In the genomic region with DNA sequence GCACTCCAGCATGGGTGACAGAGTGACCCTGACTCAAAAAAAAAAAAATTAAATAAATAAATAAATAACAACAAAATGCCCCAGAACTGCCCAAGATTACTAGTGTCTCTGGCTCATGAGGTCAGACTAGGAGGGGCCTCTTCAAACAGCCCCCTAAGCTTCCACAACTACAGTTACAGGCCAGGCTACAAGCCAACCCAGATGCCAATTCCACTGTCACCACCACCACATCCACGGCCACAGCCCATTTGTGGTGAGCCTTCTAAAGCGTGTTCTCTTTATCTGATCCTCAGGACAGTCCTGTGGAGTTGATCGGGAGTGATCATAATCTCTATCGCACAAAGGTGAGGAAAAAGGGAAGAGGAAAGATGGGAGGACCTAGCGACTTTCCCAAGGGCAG, we compare ENCODE assay signal across 20 cellular contexts. TPM values are rescaled to one million over a fixed set of nuclear protein-coding genes. Genes with fewer than 3 reads are reported as not detected.
"Had no signal": no experiment of that assay in that cellular context is flagged by ENCODE, and none has a peak within 500 bp of the region (broad histone marks: within the 10 kb centered on the region; RNA-seq: fewer than 3 reads in every experiment).

No MANE protein-coding gene starts in this region.

- H3K9me3 ChIP-seq: heart left ventricle, left lung, spleen, upper lobe of right lung had no signal

- H3K9me3 Mint-ChIP-seq: activated T-cell treated with anti-CD3 and anti-CD28 coated beads, Interleukin-2, amount 50 U/mL, for 4 hours; stimulated activated naive B cell treated with anti-CD40 and anti-IgM and Interleukin-4, amounts not matched to agents 10 μg/mL and 1 μg/mL and 100 μg/mL, for 72 hours had no signal

- ATAC-seq: activated T-cell treated with anti-CD3 and anti-CD28 coated beads, Interleukin-2, amount 50 U/mL, for 4 hours; heart left ventricle; left lung; right cardiac atrium; stimulated activated naive B cell treated with anti-CD40 and anti-IgM and Interleukin-4, amounts not matched to agents 10 μg/mL and 1 μg/mL and 100 μg/mL, for 72 hours; upper lobe of right lung had no signal

- H3K36me3 Mint-ChIP-seq: activated naive CD8-positive, alpha-beta T cell treated with anti-CD3 and anti-CD28 coated beads for 36 hours; stimulated activated naive B cell treated with anti-CD40 and anti-IgM and Interleukin-4, amounts not matched to agents 10 μg/mL and 1 μg/mL and 100 μg/mL, for 72 hours had no signal

- H3K4me3 Mint-ChIP-seq: activated naive CD8-positive, alpha-beta T cell treated with anti-CD3 and anti-CD28 coated beads for 36 hours; activated T-cell treated with anti-CD3 and anti-CD28 coated beads, Interleukin-2, amount 50 U/mL, for 4 hours; stimulated activated naive B cell treated with anti-CD40 and anti-IgM and Interleukin-4, amounts not matched to agents 10 μg/mL and 1 μg/mL and 100 μg/mL, for 72 hours had no signal

- H3K27ac ChIP-seq: left lung, upper lobe of right lung had no signal

- H3K36me3 ChIP-seq: left lung, upper lobe of right lung had no signal

- H3K27me3 ChIP-seq: heart left ventricle, left lung, spleen, upper lobe of right lung had no signal

- DNase-seq: activated CD4-positive, alpha-beta T cell treated with anti-CD3 and anti-CD28 coated beads for 1 hour; activated CD4-positive, alpha-beta T cell treated with anti-CD3 and anti-CD28 coated beads, Interleukin-2, amount 50 U/mL, for 48 hours; activated gamma-delta T cell; activated naive CD8-positive, alpha-beta T cell treated with anti-CD3 and anti-CD28 coated beads for 36 hours; activated T-cell treated with anti-CD3 and anti-CD28 coated beads, Interleukin-2, amount 50 U/mL, for 4 hours; anterior cingulate cortex; effector CD4-positive, alpha-beta T cell; heart left ventricle; islet precursor cell; left lung; mesendoderm; posterior cingulate gyrus; spleen; stimulated activated CD4-positive, alpha-beta T cell treated with anti-CD3 and anti-CD28 coated beads, Interleukin-2, amount 100 ng/mL, for 24 hours; stimulated activated naive B cell treated with anti-CD40 and anti-IgM and Interleukin-4, amounts not matched to agents 10 μg/mL and 1 μg/mL and 100 μg/mL, for 72 hours; SW 1271; upper lobe of right lung had no signal

- H3K27ac Mint-ChIP-seq: activated naive CD8-positive, alpha-beta T cell treated with anti-CD3 and anti-CD28 coated beads for 36 hours; stimulated activated naive B cell treated with anti-CD40 and anti-IgM and Interleukin-4, amounts not matched to agents 10 μg/mL and 1 μg/mL and 100 μg/mL, for 72 hours had no signal

- H3K4me3 ChIP-seq: heart left ventricle, left lung, spleen, upper lobe of right lung had no signal

- FAIRE-seq: colon, frontal cortex had no signal

- H3K27me3 Mint-ChIP-seq: activated naive CD8-positive, alpha-beta T cell treated with anti-CD3 and anti-CD28 coated beads for 36 hours; stimulated activated naive B cell treated with anti-CD40 and anti-IgM and Interleukin-4, amounts not matched to agents 10 μg/mL and 1 μg/mL and 100 μg/mL, for 72 hours had no signal

- H3K4me1 Mint-ChIP-seq: activated naive CD8-positive, alpha-beta T cell treated with anti-CD3 and anti-CD28 coated beads for 36 hours had no signal

RNA-seq across cellular contexts. Expression of a gene that starts 36.6 kb away (rescaled TPM):
- total RNA-seq: activated naive CD8-positive, alpha-beta T cell treated with anti-CD3 and anti-CD28 coated beads for 36 hours had no signal
